In genomic region chr2:212535963-212536362, GRCh38 we compare ENCODE assay signal across 11 cellular contexts. TPM values are rescaled to one million over a fixed set of nuclear protein-coding genes. Genes with fewer than 3 reads are reported as not detected.
DNase-seq lines count a peak whose midpoint lies in the region; ATAC-seq and TF ChIP-seq lines count a peak whose summit lies in the region.
"Had no signal": no experiment of that assay in that cellular context is flagged by ENCODE, and none has a peak within 500 bp of the region (broad histone marks: within the 10 kb centered on the region; RNA-seq: fewer than 3 reads in every experiment).

No MANE protein-coding gene starts in this region.

- H3K4me1 ChIP-seq in mesendoderm (ENCODE audit: control insufficient read depth, low read depth, low read length), result no peaks in the 10 kb centered on the region
- H3K4me1 ChIP-seq in tibial artery, result peaks cover 0 to 47% (median 4%) of the 10 kb centered on the region in 4 donors

- H3K4me3 ChIP-seq in mesendoderm (ENCODE audit: low read length) (no peak overlapping the region), tibial artery (peak overlapping the region; percentile 77 to 83)

- H3K56ac ChIP-seq in mesendoderm (ENCODE audit: low read length), result no peak overlapping the region

- no peak overlapping the region for H2AK5ac ChIP-seq in mesendoderm (ENCODE audit: low read length)

- no peak for ATAC-seq in GM19467 (IDR thresholded peaks at IDR 0.05; ENCODE audit: unreplicated experiment)

- no CpG with 5 or more reads among the region's 12 CpGs for WGBS in mesendoderm (ENCODE audit: extremely low coverage, insufficient coverage, low lambda C conversion rate)

- H2BK15ac ChIP-seq in mesendoderm (replicated peaks; ENCODE audit: low read depth), result no peak overlapping the region

- no peak overlapping the region for H3K27ac ChIP-seq in mesendoderm (ENCODE audit: low read depth, low read length)
- H3K27ac ChIP-seq in tibial artery, result peak overlapping the region; percentile 77 to 78

- no peak overlapping the region for H3K4ac ChIP-seq in mesendoderm (ENCODE audit: low read depth, low read length)

- H3K79me1 ChIP-seq in mesendoderm (ENCODE audit: low read length), result no peaks in the 10 kb centered on the region

- no peak overlapping the region for H3K23ac ChIP-seq in mesendoderm (ENCODE audit: low read length)

- H3K27me3 ChIP-seq in mesendoderm (ENCODE audit: insufficient read depth, low read length, poor library complexity) (peaks cover 29% of the 10 kb centered on the region), tibial artery (no peaks in the 10 kb centered on the region)

- intact Hi-C loops in tibial artery (cut with DNase I; ENCODE audit: low total_unique reads), result no loop called here

- H3K79me2 ChIP-seq in mesendoderm (ENCODE audit: control insufficient read depth, insufficient read depth, low read length), result no peaks in the 10 kb centered on the region

- H3K9me3 ChIP-seq in tibial artery, result no peaks in the 10 kb centered on the region

- H3K4me2 ChIP-seq in mesendoderm (ENCODE audit: low read length), result peak overlapping the region; percentile 75

- no peak overlapping the region for H3K18ac ChIP-seq in mesendoderm (ENCODE audit: low read length)

- no peak overlapping the region for H4K8ac ChIP-seq in mesendoderm (ENCODE audit: low read depth, low read length)

- H2BK120ac ChIP-seq in mesendoderm (ENCODE audit: low read depth, low read length), result no peak overlapping the region

- H2BK5ac ChIP-seq in mesendoderm (ENCODE audit: low read length), result no peak overlapping the region

- DNase-seq in SKM-1 (lab: John Stamatoyannopoulos, UW; ENCODE audit: unreplicated experiment) (peak; percentile 48), SKM-1 treated with dmso at 0.1 percent for 144 hours (lab: John Stamatoyannopoulos, UW; ENCODE audit: unreplicated experiment) (no peak), cerebellar cortex (ENCODE audit: low spot score) (peak; percentile 55), mesendoderm (no peak), tibial artery (no peak), DMS53 treated with DMSO at 0.1 percent for 48 hours (lab: John Stamatoyannopoulos, UW; ENCODE audit: unreplicated experiment) (no peak), NCI-H1048 (lab: John Stamatoyannopoulos, UW) (no peak)
- DNase-seq: activated CD4-positive, alpha-beta memory T cell treated with anti-CD3 and anti-CD28 coated beads, Interleukin-2, amount 10 ng/mL, durations not matched to agents 7 days and 5 days; GF-D8; NCI-H1436 treated with DMSO at 0.1 percent for 48 hours had no signal

- no peak for TF ChIP-seq CTCF in tibial artery (IDR thresholded peaks at IDR 0.05)

- no peak overlapping the region for H3K9ac ChIP-seq in mesendoderm (ENCODE audit: low read length)

- H4K5ac ChIP-seq in mesendoderm (ENCODE audit: low read length), result no peak overlapping the region

- H3K36me3 ChIP-seq in mesendoderm (ENCODE audit: control insufficient read depth, insufficient read depth, low read length), result no peaks in the 10 kb centered on the region
- no peaks in the 10 kb centered on the region for H3K36me3 ChIP-seq in tibial artery

RNA-seq across cellular contexts. Expression of gene ERBB4, which starts 2.6 kb away (rescaled TPM):
- 0.06 TPM for polyA plus RNA-seq in mesendoderm (2013, experiment 1 of 2)
- polyA plus RNA-seq in mesendoderm (2013, experiment 2 of 2), result 0.06 TPM

Comparison
In these comparisons a context has a peak if more than half of its experiments do, and no peak if none do; other contexts are left out.
1. DNase-seq: peak in SKM-1 (single experiment) and cerebellar cortex (single experiment); none in SKM-1 treated with dmso at 0.1 percent for 144 hours (single experiment), mesendoderm (single experiment), tibial artery (0 of 2), DMS53 treated with DMSO at 0.1 percent for 48 hours (single experiment) and NCI-H1048 (single experiment).